Comparison of ENCODE assay signal across 28 cellular contexts in genomic region chr1:204688776-204689175, GRCh38.
"Had no signal": no experiment of that assay in that cellular context is flagged by ENCODE, and none has a peak within 500 bp of the region (broad histone marks: within the 10 kb centered on the region; RNA-seq: fewer than 3 reads in every experiment).

No MANE protein-coding gene starts in this region.

- ATAC-seq: stimulated activated effector memory CD8-positive, alpha-beta T cell treated with anti-CD3 and anti-CD28 coated beads, Interleukin-12 subunit alpha, Interleukin-12 subunit beta, amount 100 ng/mL, for 72 hours; stimulated activated memory B cell treated with anti-CD40 and anti-IgM and Interleukin-4, amounts not matched to agents 10 μg/mL and 1 μg/mL and 100 μg/mL, for 72 hours; stimulated activated naive B cell treated with anti-CD40 and anti-IgM and Interleukin-4, amounts not matched to agents 10 μg/mL and 1 μg/mL and 100 μg/mL, for 72 hours; stimulated activated naive CD8-positive, alpha-beta T cell treated with anti-CD3 and anti-CD28 coated beads, Interleukin-15, amount 100 ng/mL, for 72 hours; stimulated activated naive CD8-positive, alpha-beta T cell treated with anti-CD3 and anti-CD28 coated beads, Interleukin-15, Interleukin-2, amounts not matched to agents 100 U/mL and 50 U/mL, for 24 hours; upper lobe of right lung had no signal

- H3K4me3 ChIP-seq: stomach, suprapubic skin, testis, thoracic aorta, thyroid gland, tibial artery, tibial nerve, transverse colon, upper lobe of left lung, upper lobe of right lung, uterus, vagina had no signal

- H3K9me3 Mint-ChIP-seq: stimulated activated effector memory CD8-positive, alpha-beta T cell treated with anti-CD3 and anti-CD28 coated beads, Interleukin-12 subunit alpha, Interleukin-12 subunit beta, amount 100 ng/mL, for 72 hours; stimulated activated memory B cell treated with anti-CD40 and anti-IgM and Interleukin-4, amounts not matched to agents 10 μg/mL and 1 μg/mL and 100 μg/mL, for 72 hours; stimulated activated naive B cell treated with anti-CD40 and anti-IgM and Interleukin-4, amounts not matched to agents 10 μg/mL and 1 μg/mL and 100 μg/mL, for 72 hours; stimulated activated naive CD8-positive, alpha-beta T cell treated with anti-CD3 and anti-CD28 coated beads, Interleukin-15, amount 100 ng/mL, for 72 hours; stimulated activated naive CD8-positive, alpha-beta T cell treated with anti-CD3 and anti-CD28 coated beads, Interleukin-15, Interleukin-2, amounts not matched to agents 100 ng/mL and 50 ng/mL, for 24 hours; type B pancreatic cell had no signal

- H3K27ac ChIP-seq: stomach, suprapubic skin, testis, thoracic aorta, thyroid gland, tibial artery, tibial nerve, transverse colon, upper lobe of left lung, upper lobe of right lung, uterus, vagina had no signal

- H3K27ac Mint-ChIP-seq: stimulated activated effector memory CD8-positive, alpha-beta T cell treated with anti-CD3 and anti-CD28 coated beads, Interleukin-12 subunit alpha, Interleukin-12 subunit beta, amount 100 ng/mL, for 72 hours; stimulated activated memory B cell treated with anti-CD40 and anti-IgM and Interleukin-4, amounts not matched to agents 10 μg/mL and 1 μg/mL and 100 μg/mL, for 72 hours; stimulated activated naive B cell treated with anti-CD40 and anti-IgM and Interleukin-4, amounts not matched to agents 10 μg/mL and 1 μg/mL and 100 μg/mL, for 72 hours; stimulated activated naive CD8-positive, alpha-beta T cell treated with anti-CD3 and anti-CD28 coated beads, Interleukin-15, Interleukin-2, amounts not matched to agents 100 ng/mL and 50 ng/mL, for 24 hours; type B pancreatic cell had no signal

- H3K36me3 ChIP-seq: stomach, suprapubic skin, thoracic aorta, thyroid gland, tibial artery, tibial nerve, transverse colon, upper lobe of left lung, upper lobe of right lung, uterus, vagina had no signal

- H3K36me3 Mint-ChIP-seq: stimulated activated effector memory CD8-positive, alpha-beta T cell treated with anti-CD3 and anti-CD28 coated beads, Interleukin-12 subunit alpha, Interleukin-12 subunit beta, amount 100 ng/mL, for 72 hours; stimulated activated memory B cell treated with anti-CD40 and anti-IgM and Interleukin-4, amounts not matched to agents 10 μg/mL and 1 μg/mL and 100 μg/mL, for 72 hours; stimulated activated naive B cell treated with anti-CD40 and anti-IgM and Interleukin-4, amounts not matched to agents 10 μg/mL and 1 μg/mL and 100 μg/mL, for 72 hours; type B pancreatic cell had no signal

- H3K4me3 Mint-ChIP-seq: stimulated activated effector memory CD8-positive, alpha-beta T cell treated with anti-CD3 and anti-CD28 coated beads, Interleukin-12 subunit alpha, Interleukin-12 subunit beta, amount 100 ng/mL, for 72 hours; stimulated activated memory B cell treated with anti-CD40 and anti-IgM and Interleukin-4, amounts not matched to agents 10 μg/mL and 1 μg/mL and 100 μg/mL, for 72 hours; stimulated activated naive B cell treated with anti-CD40 and anti-IgM and Interleukin-4, amounts not matched to agents 10 μg/mL and 1 μg/mL and 100 μg/mL, for 72 hours; stimulated activated naive CD8-positive, alpha-beta T cell treated with anti-CD3 and anti-CD28 coated beads, Interleukin-15, amount 100 ng/mL, for 72 hours; stimulated activated naive CD8-positive, alpha-beta T cell treated with anti-CD3 and anti-CD28 coated beads, Interleukin-15, Interleukin-2, amounts not matched to agents 100 ng/mL and 50 ng/mL, for 24 hours; type B pancreatic cell had no signal

- DNase-seq: stimulated activated CD4-positive, alpha-beta T cell treated with anti-CD3 and anti-CD28 coated beads, Interleukin-2, amount 100 ng/mL, for 48 hours; stimulated activated CD4-positive, alpha-beta T cell treated with anti-CD3 and anti-CD28 coated beads, Interleukin-4, amount 100 ng/mL, for 1 hour; stimulated activated CD4-positive, alpha-beta T cell treated with anti-CD3 and anti-CD28 coated beads, Interleukin-4, amount 100 ng/mL, for 24 hours; stimulated activated CD4-positive, alpha-beta T cell treated with anti-CD3 and anti-CD28 coated beads, Interleukin-4, amount 100 ng/mL, for 4 hours; stimulated activated CD8-positive, alpha-beta memory T cell treated with anti-CD3 and anti-CD28 coated beads, Interleukin-4, amount 100 ng/mL, for 48 hours; stimulated activated naive B cell treated with anti-CD40 and anti-IgM and Interleukin-4, amounts not matched to agents 10 μg/mL and 1 μg/mL and 100 μg/mL, for 72 hours; stimulated activated naive CD4-positive, alpha-beta T cell; stimulated activated naive CD4-positive, alpha-beta T cell treated with Interleukin-2 at 50 U/mL for 16 hours; stimulated activated naive CD8-positive, alpha-beta T cell treated with anti-CD3 and anti-CD28 coated beads, Interleukin-15, amount 100 ng/mL, for 72 hours; stimulated activated naive CD8-positive, alpha-beta T cell treated with anti-CD3 and anti-CD28 coated beads, Interleukin-15, Interleukin-2, amounts not matched to agents 100 U/mL and 50 U/mL, for 24 hours; stomach; substantia nigra; testis; thyroid gland; transverse colon; trophoblast cell; upper lobe of left lung; upper lobe of right lung; uterus had no signal

- H3K9me3 ChIP-seq: stomach, suprapubic skin, testis, thoracic aorta, thyroid gland, tibial artery, tibial nerve, transverse colon, upper lobe of left lung, upper lobe of right lung, uterus, vagina had no signal

- H3K27me3 ChIP-seq: testis, thyroid gland, uterus, vagina had no signal
